ENCODE assay signal across 16 cellular contexts in genomic region chr6:53436904-53437303, GRCh38.
DNase-seq lines count a peak whose midpoint lies in the region; TF ChIP-seq lines count a peak whose summit lies in the region.
"Had no signal": no experiment of that assay in that cellular context is flagged by ENCODE, and none has a peak within 500 bp of the region (broad histone marks: within the 10 kb centered on the region; RNA-seq: fewer than 3 reads in every experiment).

No MANE protein-coding gene starts in this region.

- peak overlapping the region; percentile 48 for H3K9ac ChIP-seq in GM23248

- peaks cover 43% of the 10 kb centered on the region for H3F3A ChIP-seq in GM23248 (ENCODE audit: insufficient read depth)

- no peak overlapping the region for H3K4me3 Mint-ChIP-seq in chondrocyte (ENCODE audit: unreplicated experiment)
- no peak overlapping the region for H3K4me3 Mint-ChIP-seq in nephron
- no peak overlapping the region for H3K4me3 Mint-ChIP-seq in T-helper 2 cell treated with Interferon-gamma antibody and Interleukin-4, amounts not matched to agents 5 μg/mL and 100 μg/mL, for 36 hours
- H3K4me3 Mint-ChIP-seq: endodermal cell, immature natural killer cell had no signal

- in situ Hi-C loops in GM23248 (cut with MboI): loop anchor here (25.0 kb wide), 1 partner anchor 250 kb away; no protein-coding TSS in a partner anchor

- H3K4me1 Mint-ChIP-seq in chondrocyte (ENCODE audit: low read depth): peaks cover 58% of the 10 kb centered on the region
- H3K4me1 Mint-ChIP-seq in nephron: peaks cover 42% of the 10 kb centered on the region
- H3K4me1 Mint-ChIP-seq in T-helper 2 cell treated with Interferon-gamma antibody and Interleukin-4, amounts not matched to agents 5 μg/mL and 100 μg/mL, for 36 hours (ENCODE audit: low read depth): peaks cover 23% of the 10 kb centered on the region
- H3K4me1 Mint-ChIP-seq: immature natural killer cell had no signal

- H3K36me3 Mint-ChIP-seq in chondrocyte (ENCODE audit: low read depth): no peaks in the 10 kb centered on the region
- H3K36me3 Mint-ChIP-seq in nephron (ENCODE audit: low read depth): no peaks in the 10 kb centered on the region
- no peaks in the 10 kb centered on the region for H3K36me3 Mint-ChIP-seq in T-helper 2 cell treated with Interferon-gamma antibody and Interleukin-4, amounts not matched to agents 5 μg/mL and 100 μg/mL, for 36 hours (ENCODE audit: low read depth)
- H3K36me3 Mint-ChIP-seq: immature natural killer cell had no signal

- no peak overlapping the region for H3K4me3 ChIP-seq in GM23248
- H3K4me3 ChIP-seq: ascending aorta, pancreas had no signal

- DNase-seq in GM23248 (peak; percentile 45), MV-4-11 (lab: John Stamatoyannopoulos, UW) (peak; percentile 4), chondrocyte (ENCODE audit: low spot score) (no peak), NCI-H446 (lab: John Stamatoyannopoulos, UW) (no peak), midbrain (lab: John Stamatoyannopoulos, UW) (no peak), cerebellar nuclear complex (lab: John Stamatoyannopoulos, UW) (no peak)
- DNase-seq in T-helper 2 cell treated with Interferon-gamma antibody and Interleukin-4, amounts not matched to agents 5 μg/mL and 100 μg/mL, for 36 hours (ENCODE audit: low spot score): no peak
- DNase-seq: NCI-H1048; NK-92 treated with Interleukin-12 subunit alpha and Interleukin-12 subunit beta, amount 100 ng/mL, for 24 hours; SIG-M5; stimulated activated naive CD4-positive, alpha-beta T cell treated with Interleukin-2 at 50 U/mL for 16 hours had no signal

- H3K27me3 ChIP-seq in GM23248 (replicated peaks; ENCODE audit: insufficient read depth): no peaks in the 10 kb centered on the region
- H3K27me3 ChIP-seq: ascending aorta, pancreas had no signal

- H4K20me1 ChIP-seq in GM23248 (ENCODE audit: insufficient read depth): no peaks in the 10 kb centered on the region

- H3K9me3 Mint-ChIP-seq in chondrocyte (ENCODE audit: low read depth) (no peaks in the 10 kb centered on the region), nephron (no peaks in the 10 kb centered on the region)
- H3K9me3 Mint-ChIP-seq in T-helper 2 cell treated with Interferon-gamma antibody and Interleukin-4, amounts not matched to agents 5 μg/mL and 100 μg/mL, for 36 hours: no peaks in the 10 kb centered on the region
- H3K9me3 Mint-ChIP-seq: endodermal cell, immature natural killer cell had no signal

- H3K79me2 ChIP-seq in GM23248 (ENCODE audit: insufficient read depth): no peaks in the 10 kb centered on the region

- TF ChIP-seq CTCF in chondrocyte (IDR thresholded peaks at IDR 0.05) (no peak), nephron (IDR thresholded peaks at IDR 0.05; ENCODE audit: unreplicated experiment in 3 of 3) (no peak)

- no peaks in the 10 kb centered on the region for H3K36me3 ChIP-seq in GM23248 (ENCODE audit: low read depth)
- H3K36me3 ChIP-seq: ascending aorta, pancreas had no signal

- H3K9me3 ChIP-seq in GM23248 (ENCODE audit: low read depth): no peaks in the 10 kb centered on the region
- H3K9me3 ChIP-seq: ascending aorta, pancreas had no signal

- H3K27me3 Mint-ChIP-seq in chondrocyte (ENCODE audit: low read depth): no peaks in the 10 kb centered on the region
- no peaks in the 10 kb centered on the region for H3K27me3 Mint-ChIP-seq in nephron (ENCODE audit: low read depth)
- H3K27me3 Mint-ChIP-seq in T-helper 2 cell treated with Interferon-gamma antibody and Interleukin-4, amounts not matched to agents 5 μg/mL and 100 μg/mL, for 36 hours (ENCODE audit: low read depth): peaks cover 2% of the 10 kb centered on the region

- no peaks in the 10 kb centered on the region for H3K9me2 ChIP-seq in GM23248 (ENCODE audit: insufficient read depth)

- H3K27ac Mint-ChIP-seq in chondrocyte (ENCODE audit: unreplicated experiment): peak overlapping the region; percentile 71
- H3K27ac Mint-ChIP-seq in nephron: peak overlapping the region in 2 of 3 experiments; percentile 0 to 7
- H3K27ac Mint-ChIP-seq in T-helper 2 cell treated with Interferon-gamma antibody and Interleukin-4, amounts not matched to agents 5 μg/mL and 100 μg/mL, for 36 hours: no peak overlapping the region
- H3K27ac Mint-ChIP-seq: endodermal cell, immature natural killer cell had no signal

- H3K27ac ChIP-seq in GM23248: peak overlapping the region; percentile 77
- H3K27ac ChIP-seq: ascending aorta, pancreas had no signal

- peak overlapping the region; percentile 35 for H2AFZ ChIP-seq in GM23248

- peaks cover 60% of the 10 kb centered on the region for H3K4me1 ChIP-seq in GM23248 (ENCODE audit: insufficient read depth)

- 3 to 8% methylated on average over 2 of the region's 2 CpGs for WGBS in GM23248 (ENCODE audit: low coverage in 1 of 2, low lambda C conversion rate in 2 of 2, missing lambda C conversion rate in 2 of 2), 2 experiments

- peak overlapping the region; percentile 27 for H3K4me2 ChIP-seq in GM23248 (ENCODE audit: unreplicated experiment)

Comparison
In these comparisons a context has a peak if more than half of its experiments do, and no peak if none do; other contexts are left out.
1. DNase-seq: peak in GM23248 (single experiment) and MV-4-11 (single experiment); none in chondrocyte (single experiment), T-helper 2 cell treated with Interferon-gamma antibody and Interleukin-4, amounts not matched to agents 5 μg/mL and 100 μg/mL, for 36 hours (single experiment), NCI-H446 (0 of 2), midbrain (single experiment) and cerebellar nuclear complex (0 of 2).